9 cellular contexts compared by ENCODE assay signal in the genomic region with DNA sequence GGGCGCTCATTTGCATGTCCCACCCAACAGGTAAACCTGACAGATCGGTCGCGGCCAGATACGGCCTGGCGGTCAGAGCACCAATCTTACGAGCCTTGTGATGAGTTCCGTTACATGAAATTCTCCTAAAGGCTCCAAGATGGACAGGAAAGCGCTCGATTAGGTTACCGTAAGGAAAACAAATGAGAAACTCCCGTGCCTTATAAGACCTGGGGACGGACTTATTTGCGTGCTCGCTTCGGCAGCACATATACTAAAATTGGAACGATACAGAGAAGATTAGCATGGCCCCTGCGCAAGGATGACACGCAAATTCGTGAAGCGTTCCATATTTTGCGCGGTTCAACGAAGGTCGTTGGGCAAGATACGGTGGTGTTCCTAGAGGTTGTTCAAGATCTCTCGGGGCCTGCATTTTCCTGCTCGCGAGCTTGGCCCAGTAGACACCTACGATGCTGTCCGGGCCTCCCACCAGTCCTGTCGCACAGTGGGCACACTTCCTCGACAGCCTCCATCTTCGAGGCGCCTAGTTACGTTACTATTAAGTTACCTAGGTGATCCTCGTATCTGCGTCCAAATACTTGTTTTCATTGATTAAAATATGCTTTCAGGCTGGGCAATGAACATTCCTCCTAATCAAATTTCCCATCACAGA. TPM values are rescaled to one million over a fixed set of nuclear protein-coding genes. Genes with fewer than 3 reads are reported as not detected.
DNase-seq lines count a peak whose midpoint lies in the region; ATAC-seq, FAIRE-seq and TF ChIP-seq lines count a peak whose summit lies in the region.
"Had no signal": no experiment of that assay in that cellular context is flagged by ENCODE, and none has a peak within 500 bp of the region (broad histone marks: within the 10 kb centered on the region; RNA-seq: fewer than 3 reads in every experiment).

A gene (plus strand): TSS at position 230 of the 652 bp plus-strand sequence.

- peak within 1 kb of the TSS; percentile 83 to 92 (median 88) for H3K4me3 Mint-ChIP-seq in immature natural killer cell

- H4K20me1 ChIP-seq in PC-3 (ENCODE audit: low read length) = no peaks in the 10 kb centered on the region

- peak within 1 kb of the TSS; percentile 84 for H3K4me2 ChIP-seq in PC-3 (ENCODE audit: low read length)

- H3K27me3 ChIP-seq in cardiac muscle cell = no peaks in the 10 kb centered on the region
- H3K27me3 ChIP-seq in PC-3 (ENCODE audit: low read length) = no peaks in the 10 kb centered on the region
- H3K27me3 ChIP-seq in spleen (replicated peaks in 1 of 7) = peaks cover 0 to 8% (median 0%) of the 10 kb centered on the region in 7 donors

- BruUV-seq in PC-3 (replicated peaks; lab: Mats Ljungman, UMichigan) = TSS peak; percentile 24

- H3K36me3 ChIP-seq in cardiac muscle cell (no peaks in the 10 kb centered on the region), PC-3 (ENCODE audit: low read depth, low read length) (no peaks in the 10 kb centered on the region), spleen (no peaks in the 10 kb centered on the region)

- peak; percentile 28 to 62 for DNase-seq in cardiac muscle cell (ENCODE audit: low read depth in 1 of 2, low spot score in 1 of 2)
- no peak for DNase-seq in Right ventricle myocardium inferior (ENCODE audit: missing footprints)
- DNase-seq in PC-3 = no peak
- DNase-seq in astrocyte of the spinal cord (ENCODE audit: low read depth, low spot score) = no peak
- peak in 1 of 3 donors; percentile 32 for DNase-seq in immature natural killer cell
- DNase-seq in spleen = peak; percentile 81
- DNase-seq in RCC 7860 (ENCODE audit: low spot score) = no peak

- 0 to 3% (median 1%) methylated on average over 37 to 38 of the region's 38 CpGs for WGBS in spleen, 5 donors

- ATAC-seq in Right ventricle myocardium inferior (no peak), PC-3 (peak; percentile 2), GM18873 (IDR thresholded peaks at IDR 0.05; ENCODE audit: low FRiP score, unreplicated experiment) (no peak)

- TF ChIP-seq POLR2A in spleen (IDR thresholded peaks at IDR 0.05) = no peak

- peak within 1 kb of the TSS; percentile 86 to 96 (median 93) for H3K27ac Mint-ChIP-seq in immature natural killer cell

- H3K4me3 ChIP-seq in cardiac muscle cell = peak within 1 kb of the TSS; percentile 58
- peak within 1 kb of the TSS; percentile 87 for H3K4me3 ChIP-seq in PC-3 (ENCODE audit: low read length)
- peak within 1 kb of the TSS; percentile 73 for H3K4me3 ChIP-seq in astrocyte of the spinal cord (ENCODE audit: low read depth, low read length)
- H3K4me3 ChIP-seq in spleen = peak within 1 kb of the TSS; percentile 60 to 80 (median 69)

- no peaks in the 10 kb centered on the region for H3F3A ChIP-seq in PC-3 (ENCODE audit: low read length, unreplicated experiment)

- H3K9me3 Mint-ChIP-seq in immature natural killer cell = no peaks in the 10 kb centered on the region

- no peaks in the 10 kb centered on the region for H3K4me1 ChIP-seq in cardiac muscle cell (ENCODE audit: low read depth)
- H3K4me1 ChIP-seq in PC-3 (ENCODE audit: insufficient read depth, low read length) = peaks cover 21% of the 10 kb centered on the region; the same call in 1 of the 2 replicates
- H3K4me1 ChIP-seq in spleen = peaks cover 5 to 49% (median 27%) of the 10 kb centered on the region in 6 donors

- TF ChIP-seq CTCF in cardiac muscle cell (IDR thresholded peaks at IDR 0.05; ENCODE audit: low read depth, low read length) (no peak), PC-3 (conservative IDR thresholded peaks at IDR 0.05; ENCODE audit: low read depth, low read length) (no peak), astrocyte of the spinal cord (IDR thresholded peaks at IDR 0.05; ENCODE audit: low read depth, low read length) (no peak), spleen (IDR thresholded peaks at IDR 0.05 in 8 of 11, conservative IDR thresholded peaks at IDR 0.05 in 3 of 11) (no peak)

- H3K9me2 ChIP-seq in PC-3 (replicated peaks; ENCODE audit: low read length) = no peaks in the 10 kb centered on the region

- POLR2A ChIA-PET in PC-3 (lab: Charles Lee; ENCODE audit: unreplicated experiment) = no interaction called here

- peak within 1 kb of the TSS; percentile 79 for H3K9ac ChIP-seq in PC-3 (ENCODE audit: low read length)

- in situ Hi-C loops in astrocyte of the spinal cord (cut with HindIII; ENCODE audit: low sequenced_read_pairs) = no loop called here

- peaks cover 24 to 27% (median 25%) of the 10 kb centered on the region in 3 donors for H3K27me3 Mint-ChIP-seq in immature natural killer cell (ENCODE audit: low read depth in 3 of 3)

- CTCF ChIA-PET in PC-3 (lab: Charles Lee) = interaction anchor here (0.9 kb wide), 1 partner anchor 43 kb away, joined by 3 read pairs; no protein-coding TSS in a partner anchor

- H3K79me2 ChIP-seq in PC-3 (ENCODE audit: low read length) = no peaks in the 10 kb centered on the region

- intact Hi-C loops in Right ventricle myocardium inferior (cut with DNase I) = loop anchor here (2.0 kb wide), 2 partner anchors 53 to 641 kb away; a partner anchor contains a TSS
- intact Hi-C loops in PC-3 (cut with micrococcal nuclease) = loop anchor here (2.0 kb wide), 3 partner anchors 51 to 271 kb away; no protein-coding TSS in a partner anchor
- intact Hi-C loops in spleen (cut with DNase I; ENCODE audit: low total_unique reads) = loop anchor here (5.0 kb wide), 1 partner anchor 125 kb away; a partner anchor contains a TSS

- H3K27ac ChIP-seq in cardiac muscle cell (peak within 1 kb of the TSS; percentile 97), PC-3 (ENCODE audit: low read length) (peak within 1 kb of the TSS; percentile 31), spleen (peak within 1 kb of the TSS; percentile 87 to 97 (median 92))

- peaks cover 35 to 39% of the 10 kb centered on the region in 2 donors for H3K4me1 Mint-ChIP-seq in immature natural killer cell

- no peaks in the 10 kb centered on the region for H3K9me3 ChIP-seq in cardiac muscle cell (ENCODE audit: low read depth)
- H3K9me3 ChIP-seq in PC-3 (ENCODE audit: low read length) = no peaks in the 10 kb centered on the region
- no peaks in the 10 kb centered on the region for H3K9me3 ChIP-seq in spleen

- no peak for FAIRE-seq in RCC 7860 (lab: Jason Lieb, UNC)

- H2AFZ ChIP-seq in PC-3 (ENCODE audit: low read length) = peak within 1 kb of the TSS; percentile 98

- H3K36me3 Mint-ChIP-seq in immature natural killer cell = no peaks in the 10 kb centered on the region

RNA-seq across cellular contexts. Expression of the gene that starts here (rescaled TPM):
- total RNA-seq in cardiac muscle cell (not detected in 2 replicates), Right ventricle myocardium inferior (not detected), PC-3 (2014; rRNA removed) (not detected in 2 replicates), spleen (not detected)
- polyA plus RNA-seq in cardiac muscle cell (not detected in 2 replicates), immature natural killer cell (not detected), spleen (not detected)
- total RNA-seq: left colon had no signal

Comparison
In these comparisons a context has a peak if more than half of its experiments do, and no peak if none do; other contexts are left out.
1. Peak in DNase-seq, H3K4me3 ChIP-seq and H3K27ac ChIP-seq in cardiac muscle cell; RNA of the gene not detected or under 1 TPM.
2. Peak in ATAC-seq, H3K4me3 ChIP-seq, H3K27ac ChIP-seq, H3K9ac ChIP-seq and H3K4me2 ChIP-seq in PC-3; RNA of the gene not detected or under 1 TPM.
3. Peak in DNase-seq, H3K4me3 ChIP-seq and H3K27ac ChIP-seq in spleen; RNA of the gene not detected or under 1 TPM.
4. H3K27ac ChIP-seq: peak in every context shown above with its lines; median percentile 97 in cardiac muscle cell; 92 in spleen; 31 in PC-3.